ENCODE assay signal across 9 cellular contexts in the genomic region with DNA sequence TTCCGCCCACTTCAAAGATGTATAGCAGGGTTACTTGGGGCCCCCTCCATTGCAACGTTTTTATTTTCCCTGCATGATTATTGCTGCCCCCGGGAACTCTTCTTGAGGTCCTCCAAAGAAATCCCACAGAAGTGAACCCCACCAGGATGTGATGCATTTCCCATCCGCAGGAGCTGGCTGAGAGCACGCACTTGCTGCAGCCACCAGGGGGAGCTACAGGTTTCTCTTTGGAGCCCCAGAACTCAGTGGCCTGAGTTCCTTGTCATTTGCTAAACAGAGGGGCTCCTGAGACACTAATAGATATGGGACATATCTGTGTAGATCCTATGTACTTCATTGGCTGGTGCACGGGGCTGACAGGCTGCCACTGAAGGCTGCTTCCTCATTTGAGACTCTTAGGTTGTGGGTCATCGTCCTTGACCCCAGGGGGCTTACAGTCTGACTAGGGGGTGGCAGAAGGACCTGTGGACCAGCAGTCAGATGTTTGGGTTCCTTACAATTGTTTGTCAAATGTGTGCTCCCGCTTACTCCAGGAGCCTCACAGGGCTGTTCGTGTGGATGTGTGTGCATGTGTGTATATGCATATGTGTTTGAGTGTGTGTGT. TPM values are rescaled to one million over a fixed set of nuclear protein-coding genes. Genes with fewer than 3 reads are reported as not detected.
DNase-seq lines count a peak whose midpoint lies in the region; ATAC-seq and TF ChIP-seq lines count a peak whose summit lies in the region.
"Had no signal": no experiment of that assay in that cellular context is flagged by ENCODE, and none has a peak within 500 bp of the region (broad histone marks: within the 10 kb centered on the region; RNA-seq: fewer than 3 reads in every experiment).

No MANE protein-coding gene starts in this region.

- no peaks in the 10 kb centered on the region for H3K36me3 ChIP-seq in OCI-LY3 (replicated peaks; ENCODE audit: low read depth, low read length)
- H3K36me3 ChIP-seq in esophagus squamous epithelium, result no peaks in the 10 kb centered on the region
- H3K36me3 ChIP-seq in stomach, result no peaks in the 10 kb centered on the region

- H3K27ac ChIP-seq in OCI-LY3 (ENCODE audit: low read length) (no peak overlapping the region), esophagus squamous epithelium (no peak overlapping the region), stomach (no peak overlapping the region)

- H4K20me1 ChIP-seq in OCI-LY3 (ENCODE audit: insufficient read depth, low read length), result no peaks in the 10 kb centered on the region

- H3K27me3 ChIP-seq in OCI-LY3 (ENCODE audit: low read depth, low read length), result no peaks in the 10 kb centered on the region
- peaks cover 0 to 39% (median 0%) of the 10 kb centered on the region in 4 donors for H3K27me3 ChIP-seq in esophagus squamous epithelium
- peaks cover 0 to 50% (median 10%) of the 10 kb centered on the region in 3 donors for H3K27me3 ChIP-seq in stomach

- H3K9me3 ChIP-seq in OCI-LY3 (ENCODE audit: insufficient read depth, low read length), result no peaks in the 10 kb centered on the region
- H3K9me3 ChIP-seq in esophagus squamous epithelium, result no peaks in the 10 kb centered on the region
- H3K9me3 ChIP-seq in stomach, result no peaks in the 10 kb centered on the region

- H3K9ac ChIP-seq in OCI-LY3 (ENCODE audit: low read length), result no peak overlapping the region

- H3K4me3 ChIP-seq in OCI-LY3 (ENCODE audit: low read length), result no peak overlapping the region
- no peak overlapping the region for H3K4me3 ChIP-seq in esophagus squamous epithelium
- H3K4me3 ChIP-seq in stomach, result no peak overlapping the region

- H3K79me2 ChIP-seq in OCI-LY3 (ENCODE audit: low read length), result no peaks in the 10 kb centered on the region

- no peak for TF ChIP-seq EP300 in stomach (IDR thresholded peaks at IDR 0.05)

- no peaks in the 10 kb centered on the region for H3K36me3 Mint-ChIP-seq in nephron progenitor cell (ENCODE audit: low read depth)
- H3K36me3 Mint-ChIP-seq: activated naive CD8-positive, alpha-beta T cell had no signal

- WGBS in esophagus squamous epithelium, 2 donors, result 19 to 26% methylated on average over 7 of the region's 9 CpGs
- 17 to 26% (median 20%) methylated on average over 8 to 9 of the region's 9 CpGs for WGBS in stomach, 5 donors

- H3K4me1 Mint-ChIP-seq in nephron progenitor cell, result no peaks in the 10 kb centered on the region

- H3K4me2 ChIP-seq in OCI-LY3 (ENCODE audit: low read length), result peak overlapping the region; percentile 41; the same call in 1 of the 2 replicates

- no peak overlapping the region for H2AFZ ChIP-seq in OCI-LY3 (ENCODE audit: low read depth, low read length)

- intact Hi-C loops in esophagus squamous epithelium (cut with DNase I), result no loop called here
- intact Hi-C loops in stomach (cut with DNase I; ENCODE audit: low total_unique reads), result no loop called here

- DNase-seq in COLO829 (ENCODE audit: low spot score) (peak; percentile 52), HS-5 (ENCODE audit: low read depth) (peak; percentile 24), activated T-cell treated with anti-CD3 and anti-CD28 coated beads for 1 hour (ENCODE audit: low read depth) (peak; percentile 59), esophagus squamous epithelium (lab: John Stamatoyannopoulos, UW) (no peak), nephron progenitor cell (peak; percentile 90), stomach (peak; percentile 76)

- peak; percentile 90 for ATAC-seq in GM19455 (IDR thresholded peaks at IDR 0.05; ENCODE audit: unreplicated experiment)

- peak; percentile 85 for TF ChIP-seq CTCF in OCI-LY3 (IDR thresholded peaks at IDR 0.05; ENCODE audit: low read depth, low read length)
- peak; percentile 46 to 94 (median 89) for TF ChIP-seq CTCF in esophagus squamous epithelium (IDR thresholded peaks at IDR 0.05)
- TF ChIP-seq CTCF in nephron progenitor cell (IDR thresholded peaks at IDR 0.05), result peak; percentile 89
- TF ChIP-seq CTCF in stomach (IDR thresholded peaks at IDR 0.05), result peak in 5 of 7 experiments; percentile 73 to 92 (median 84)

- H3K27me3 Mint-ChIP-seq in nephron progenitor cell (ENCODE audit: low read depth, poor library complexity), result peaks cover 49% of the 10 kb centered on the region

- no peak overlapping the region for H3K4me3 Mint-ChIP-seq in nephron progenitor cell
- H3K4me3 Mint-ChIP-seq: activated naive CD8-positive, alpha-beta T cell had no signal

- H3K4me1 ChIP-seq in OCI-LY3 (ENCODE audit: low read length), result no peaks in the 10 kb centered on the region
- no peaks in the 10 kb centered on the region for H3K4me1 ChIP-seq in esophagus squamous epithelium
- no peaks in the 10 kb centered on the region for H3K4me1 ChIP-seq in stomach

- H3K27ac Mint-ChIP-seq in nephron progenitor cell, result no peak overlapping the region
- H3K27ac Mint-ChIP-seq: activated naive CD8-positive, alpha-beta T cell had no signal

- peaks cover 5% of the 10 kb centered on the region for H3K9me3 Mint-ChIP-seq in nephron progenitor cell

- TF ChIP-seq POLR2A in esophagus squamous epithelium (IDR thresholded peaks at IDR 0.05), result no peak
- TF ChIP-seq POLR2A in stomach (IDR thresholded peaks at IDR 0.05), result no peak

RNA-seq across cellular contexts. Expression of a gene that starts 52.3 kb away (rescaled TPM):
- total RNA-seq in esophagus squamous epithelium (under 1 TPM in 2 of 4 donors, not detected in 2; 0.19 to 0.64 TPM), stomach (1 to 10 TPM in 1 of 5 donors, under 1 TPM in 1, not detected in 3; 0.55 to 2.2 TPM)
- under 1 TPM in 2 of 3 donors, not detected in 1; 0.05 to 0.06 TPM for polyA plus RNA-seq in stomach

RNA-seq across cellular contexts. Expression of a gene that starts 54.6 kb away (rescaled TPM):
- 1 to 10 TPM; 1.9 to 5.9 (median 2.3) TPM for total RNA-seq in esophagus squamous epithelium
- total RNA-seq in stomach, result 10 to 100 TPM in 2 of 5 donors, 1 to 10 TPM in 3; 2.9 to 25.5 (median 6.1) TPM
- polyA plus RNA-seq in stomach, result 1 to 10 TPM; 2.0 to 2.7 (median 2.4) TPM
